ENCODE assay signal across 15 cellular contexts in genomic region chr17:73289549-73290254, GRCh38. TPM values are rescaled to one million over a fixed set of nuclear protein-coding genes. Genes with fewer than 3 reads are reported as not detected.
A peak's percentile ranks its signal among the peaks of the same experiment; 100 is the strongest.
DNase-seq lines count a peak whose midpoint lies in the region; ATAC-seq, FAIRE-seq and TF ChIP-seq lines count a peak whose summit lies in the region.
"Had no signal": no experiment of that assay in that cellular context is flagged by ENCODE, and none has a peak within 500 bp of the region (broad histone marks: within the 10 kb centered on the region; RNA-seq: fewer than 3 reads in every experiment).

No MANE protein-coding gene starts in this region.

- TF ChIP-seq CTCF in A549 (IDR thresholded peaks at IDR 0.05) (no peak), RWPE1 (conservative IDR thresholded peaks at IDR 0.05; ENCODE audit: low read depth) (no peak), gastroesophageal sphincter (IDR thresholded peaks at IDR 0.05) (no peak)

- H3K4me3 ChIP-seq in A549 (peak overlapping the region; percentile 2; the same call in 2 of the 3 replicates), gastroesophageal sphincter (no peak overlapping the region), rectal smooth muscle tissue (ENCODE audit: low read length) (no peak overlapping the region)

- no peak for DNase-seq in A549 (ENCODE audit: low read depth in 1 of 2, low spot score in 1 of 2)
- no peak for DNase-seq in RWPE1 (ENCODE audit: low spot score)
- no peak for DNase-seq in NCI-H446 (lab: John Stamatoyannopoulos, UW)
- no peak for DNase-seq in HuH-7.5 (ENCODE audit: low spot score)
- DNase-seq: DND-41; HCEC 1CT; naive B cell; NCI-H187; stimulated activated CD4-positive, alpha-beta T cell treated with anti-CD3 and anti-CD28 coated beads, Interleukin-1b, Interleukin-23, amount 100 ng/mL, for 48 hours; T-helper 17 cell had no signal

- H3K27ac ChIP-seq in A549 (peak overlapping the region; percentile 82 to 91), RWPE1 (peak overlapping the region; percentile 93), gastroesophageal sphincter (peak overlapping the region in 3 of 4 donors; percentile 79 to 83 (median 81)), rectal smooth muscle tissue (ENCODE audit: low read depth, low read length) (peak overlapping the region; percentile 76)

- no peaks in the 10 kb centered on the region for H3K9me3 ChIP-seq in A549
- H3K9me3 ChIP-seq in gastroesophageal sphincter: no peaks in the 10 kb centered on the region

- no peak overlapping the region for H3K9ac ChIP-seq in rectal smooth muscle tissue (ENCODE audit: low read length)

- POLR2A ChIA-PET in A549 (lab: Yijun Ruan, JAX): no interaction called here
- POLR2A ChIA-PET in RWPE1 (lab: Yijun Ruan, JAX; ENCODE audit: low non-redundant PET): no interaction called here

- peak overlapping the region; percentile 79 for H3K4me2 ChIP-seq in A549

- H3K27me3 ChIP-seq in gastroesophageal sphincter (no peaks in the 10 kb centered on the region), rectal smooth muscle tissue (ENCODE audit: control insufficient read depth, insufficient read depth, low read length) (no peaks in the 10 kb centered on the region)

- ATAC-seq in A549 (no peak), gastroesophageal sphincter (no peak), GM19023 (IDR thresholded peaks at IDR 0.05; ENCODE audit: unreplicated experiment) (no peak), HG02840 (IDR thresholded peaks at IDR 0.05; ENCODE audit: low FRiP score, unreplicated experiment) (no peak)
- ATAC-seq: T-helper 17 cell had no signal

- peaks cover 0 to 25% of the 10 kb centered on the region in 2 donors for H3K36me3 ChIP-seq in gastroesophageal sphincter
- H3K36me3 ChIP-seq in rectal smooth muscle tissue (ENCODE audit: control insufficient read depth, insufficient read depth, low read length): peaks cover 7% of the 10 kb centered on the region

- TF ChIP-seq POLR2A in A549 (IDR thresholded peaks at IDR 0.05; ENCODE audit: low read length) (no peak), gastroesophageal sphincter (IDR thresholded peaks at IDR 0.05) (no peak)

- WGBS in A549 (ENCODE audit: missing lambda C conversion rate): 56% methylated on average over 7 of the region's 7 CpGs
- 16 to 42% methylated on average over 4 to 5 of the region's 7 CpGs for WGBS in gastroesophageal sphincter (ENCODE audit: low coverage in 1 of 2), 2 donors

- no peak for TF ChIP-seq EP300 in A549 (IDR thresholded peaks at IDR 0.05)
- TF ChIP-seq EP300 in gastroesophageal sphincter (IDR thresholded peaks at IDR 0.05): no peak

- no peak for FAIRE-seq in A549 (lab: Jason Lieb, UNC)

- CTCF ChIA-PET in A549 (lab: Yijun Ruan, JAX): interaction anchor here (0.7 to 5.7 kb wide), 6 partner anchors 11 to 81 kb away, joined by 3 to 71 read pairs (median 12); partner anchors contain the start of gene CDC42EP4
- CTCF ChIA-PET in RWPE1 (lab: Yijun Ruan, JAX): no interaction called here

- peaks cover 88% of the 10 kb centered on the region for H3K4me1 ChIP-seq in A549
- peaks cover 9 to 100% (median 69%) of the 10 kb centered on the region in 3 donors for H3K4me1 ChIP-seq in gastroesophageal sphincter
- peaks cover 74% of the 10 kb centered on the region for H3K4me1 ChIP-seq in rectal smooth muscle tissue (ENCODE audit: control insufficient read depth, insufficient read depth, low read length)

- no peak for TF ChIP-seq RAD21 in A549 (conservative IDR thresholded peaks at IDR 0.05 in 1 of 2, IDR thresholded peaks at IDR 0.05 in 1 of 2)

TF ChIP-seq in A549, 52 proteins besides CTCF, POLR2A, EP300 and RAD21:
- TF ChIP-seq ATOH8 (CRISPR knock-in tag; IDR thresholded peaks at IDR 0.05; ENCODE audit: low read depth): no peak
- TF ChIP-seq ZNF302 (CRISPR knock-in tag; IDR thresholded peaks at IDR 0.05): no peak
- TF ChIP-seq TFCP2L1 (CRISPR knock-in tag; IDR thresholded peaks at IDR 0.05): no peak

RNA-seq across cellular contexts. Expression of gene CDC42EP4, which starts 22.1 kb away (rescaled TPM):
- polyA plus RNA-seq in A549 (2011; rRNA removed): 32.9 and 33.8 TPM in 2 replicates
- 40.9 and 72.3 TPM in 2 replicates for polyA plus RNA-seq in A549 (2012; cell fraction: cytosol; rRNA removed)
- 41.7 and 52.8 TPM in 2 replicates for polyA plus RNA-seq in A549 (2012; cell fraction: nucleus; rRNA removed)
- polyA plus RNA-seq in A549 (2017; fragmentation: RNase III; extraction: RNeasy Plus Mini Kit Qiagen cat#74134 plus additional on column Dnase treatment): 60.1 to 66.3 TPM (median 65.7 TPM) in 3 replicates
- polyA minus RNA-seq in A549 (2011; rRNA and poly(A)+ RNA removed): 64.6 and 69.0 TPM in 2 replicates
- total RNA-seq in gastroesophageal sphincter: 100 to 1,000 TPM in 1 of 4 donors, 10 to 100 TPM in 3; 69.4 to 106 (median 73.0) TPM

RNA-seq across cellular contexts. Expression of gene CPSF4L, which starts 28.0 kb away (rescaled TPM):
- 0.13 and 0.17 TPM in 2 replicates for polyA plus RNA-seq in A549 (2011; rRNA removed)
- polyA plus RNA-seq in A549 (2012; cell fraction: cytosol; rRNA removed): not detected in 2 replicates
- 0.27 TPM in 1 of 2 replicates, not detected in the other for polyA plus RNA-seq in A549 (2012; cell fraction: nucleus; rRNA removed)
- not detected in 3 replicates for polyA plus RNA-seq in A549 (2017; fragmentation: RNase III; extraction: RNeasy Plus Mini Kit Qiagen cat#74134 plus additional on column Dnase treatment)
- not detected in 2 replicates for polyA minus RNA-seq in A549 (2011; rRNA and poly(A)+ RNA removed)
- total RNA-seq in gastroesophageal sphincter: not detected
- total RNA-seq: T-helper 17 cell had no signal
- polyA plus RNA-seq: AG04450 had no signal
